ENCODE assay signal across 10 cellular contexts in genomic region chr3:20038679-20039078, GRCh38. TPM values are rescaled to one million over a fixed set of nuclear protein-coding genes. Genes with fewer than 3 reads are reported as not detected.
DNase-seq lines count a peak whose midpoint lies in the region; ATAC-seq, FAIRE-seq and TF ChIP-seq lines count a peak whose summit lies in the region.
"Had no signal": no experiment of that assay in that cellular context is flagged by ENCODE, and none has a peak within 500 bp of the region (broad histone marks: within the 10 kb centered on the region; RNA-seq: fewer than 3 reads in every experiment).

No MANE protein-coding gene starts in this region.

- H3K4me3 ChIP-seq in Caco-2 (ENCODE audit: low read depth, low read length) (peak overlapping the region; percentile 2; the same call in 1 of the 2 replicates), endodermal cell (ENCODE audit: low read length) (peak overlapping the region; percentile 78), pancreas (peak overlapping the region in 3 of 4 donors; percentile 65 to 84 (median 76))

- no peaks in the 10 kb centered on the region for H3K36me3 Mint-ChIP-seq in Caco-2 (ENCODE audit: insufficient read depth, unreplicated experiment)
- H3K36me3 Mint-ChIP-seq in endodermal cell (ENCODE audit: low read depth): no peaks in the 10 kb centered on the region

- peak overlapping the region; percentile 90 for H3K4me3 Mint-ChIP-seq in Caco-2 (ENCODE audit: unreplicated experiment)
- H3K4me3 Mint-ChIP-seq in endodermal cell: peak overlapping the region; percentile 79

- CTCF ChIA-PET in Caco-2 (lab: Charles Lee): no interaction called here

- H3K9me3 ChIP-seq in Caco-2: no peaks in the 10 kb centered on the region
- no peaks in the 10 kb centered on the region for H3K9me3 ChIP-seq in endodermal cell (ENCODE audit: control insufficient read depth, low read length)
- H3K9me3 ChIP-seq in pancreas: no peaks in the 10 kb centered on the region

- POLR2A ChIA-PET in Caco-2 (lab: Charles Lee): interaction anchor here (0.5 kb wide), 1 partner anchor 166 kb away, joined by 3 read pairs; no protein-coding TSS in a partner anchor

- H3K36me3 ChIP-seq in Caco-2 (ENCODE audit: control insufficient read depth, insufficient read depth, low read length) (no peaks in the 10 kb centered on the region), endodermal cell (ENCODE audit: control insufficient read depth, insufficient read depth, low read length) (no peaks in the 10 kb centered on the region), pancreas (no peaks in the 10 kb centered on the region)

- no TSS peak for BruUV-seq in Caco-2 (replicated peaks; lab: Mats Ljungman, UMichigan)

- H3K27me3 ChIP-seq in Caco-2 (replicated peaks; ENCODE audit: control insufficient read depth, insufficient read depth, low read length) (no peaks in the 10 kb centered on the region), endodermal cell (ENCODE audit: control insufficient read depth, insufficient read depth, low read length, poor library complexity, severe bottlenecking) (peaks cover 16% of the 10 kb centered on the region), pancreas (no peaks in the 10 kb centered on the region)

- TF ChIP-seq CTCF in Caco-2 (IDR thresholded peaks at IDR 0.05; ENCODE audit: insufficient read depth in 1 of 2, low read depth in 1 of 2, low read length in 1 of 2, severe bottlenecking in 1 of 2, unreplicated experiment in 1 of 2) (no peak), endodermal cell (conservative IDR thresholded peaks at IDR 0.05) (no peak), pancreas (IDR thresholded peaks at IDR 0.05) (no peak)

- H3K27me3 Mint-ChIP-seq in Caco-2 (ENCODE audit: insufficient read depth, unreplicated experiment): no peaks in the 10 kb centered on the region
- H3K27me3 Mint-ChIP-seq in endodermal cell (ENCODE audit: insufficient read depth): peaks cover 19% of the 10 kb centered on the region

- H3K4me1 ChIP-seq in Caco-2 (0 out of 2 replicates have a peak, but pooled peaks cover 7% of the 10 kb centered on the region), endodermal cell (ENCODE audit: control insufficient read depth, insufficient read depth, low read length) (no peaks in the 10 kb centered on the region), pancreas (peaks cover 0 to 28% (median 21%) of the 10 kb centered on the region in 3 donors)

- H3K9me3 Mint-ChIP-seq in Caco-2 (ENCODE audit: unreplicated experiment): no peaks in the 10 kb centered on the region
- no peaks in the 10 kb centered on the region for H3K9me3 Mint-ChIP-seq in endodermal cell

- FAIRE-seq in pancreas (lab: Jason Lieb, UNC): no peak
- FAIRE-seq: TTC549 had no signal

- ATAC-seq in pancreas (no peak), GM19324 (IDR thresholded peaks at IDR 0.05; ENCODE audit: low FRiP score, unreplicated experiment) (no peak), GM18868 (IDR thresholded peaks at IDR 0.05; ENCODE audit: unreplicated experiment) (no peak), HG03571 (IDR thresholded peaks at IDR 0.05; ENCODE audit: unreplicated experiment) (no peak)

- WGBS in endodermal cell (ENCODE audit: insufficient coverage in 1 of 2, insufficient read length in 1 of 2), 2 experiments: 79 to 90% methylated on average over 4 to 6 of the region's 6 CpGs
- 12 to 22% methylated on average over 6 of the region's 6 CpGs for WGBS in pancreas, 2 donors

- H3K9ac ChIP-seq in endodermal cell (ENCODE audit: extremely low read depth, low read length, poor library complexity, severe bottlenecking): no peak overlapping the region

- DNase-seq in Caco-2: no peak
- DNase-seq in OCI-M1 (lab: John Stamatoyannopoulos, UW): peak; percentile 74
- no peak for DNase-seq in endodermal cell
- no peak for DNase-seq in pancreas
- no peak for DNase-seq in NCI-H82 treated with DMSO at 0.1 percent for 48 hours (lab: John Stamatoyannopoulos, UW; ENCODE audit: unreplicated experiment)

- peak overlapping the region; percentile 10 for H3K27ac ChIP-seq in endodermal cell (ENCODE audit: low read depth, low read length)
- peak overlapping the region; percentile 89 to 98 (median 92) for H3K27ac ChIP-seq in pancreas

- intact Hi-C loops in Caco-2 (cut with micrococcal nuclease; ENCODE audit: unreplicated experiment) (no loop called here), pancreas (cut with DNase I) (loop anchor here in 1 of 3 donors (10.0 kb wide), 1 partner anchor 146 kb away; the partner anchor contains the start of gene SGO1)

- no peak overlapping the region for H3K27ac Mint-ChIP-seq in Caco-2 (ENCODE audit: unreplicated experiment)
- no peak overlapping the region for H3K27ac Mint-ChIP-seq in endodermal cell

- H3K4me1 Mint-ChIP-seq in Caco-2 (ENCODE audit: low read depth, unreplicated experiment) (peaks cover 21% of the 10 kb centered on the region), endodermal cell (peaks cover 14% of the 10 kb centered on the region)

RNA-seq across cellular contexts. Expression of gene KAT2B, which starts 1.6 kb away (rescaled TPM):
- 8.1 and 9.8 TPM in 2 replicates for total RNA-seq in Caco-2 (2022)
- 1 to 10 TPM; 2.2 to 4.1 TPM for total RNA-seq in endodermal cell
- polyA plus RNA-seq in endodermal cell (2013, experiment 1 of 2): 11.2 TPM
- 10.8 TPM for polyA plus RNA-seq in endodermal cell (2013, experiment 2 of 2)
- 10 to 100 TPM; 13.1 to 21.6 (median 16.0) TPM for total RNA-seq in pancreas
- polyA plus RNA-seq in pancreas: 10 to 100 TPM in 1 of 2 donors, 1 to 10 TPM in 1; 8.2 to 14.4 TPM

RNA-seq across cellular contexts. Expression of gene PP2D1, which starts 26.6 kb away (rescaled TPM):
- total RNA-seq in Caco-2 (2022) (not detected in 2 replicates), endodermal cell (not detected), pancreas (not detected)
- not detected for polyA plus RNA-seq in endodermal cell (2013, experiment 1 of 2)
- polyA plus RNA-seq in endodermal cell (2013, experiment 2 of 2): not detected
- not detected for polyA plus RNA-seq in pancreas
- total RNA-seq: glomerular endothelial cell had no signal

Comparison
In these comparisons a context has a peak if more than half of its experiments do, and no peak if none do; other contexts are left out.
1. H3K4me3 ChIP-seq: peak in every context shown above with its lines; median percentile 78 in endodermal cell; 76 in pancreas; 2 in Caco-2.